In genomic region chr1:85628791-85629531, GRCh38 we compare ENCODE assay signal across 1 cellular context.
TF ChIP-seq lines count a peak whose summit lies in the region.

No MANE protein-coding gene starts in this region.

TF ChIP-seq in HEK293, 187 proteins besides CTCF, POLR2A, EP300 and RAD21 (continued from another document):
- TF ChIP-seq ZNF837 (tag by site-specific recombination; IDR thresholded peaks at IDR 0.05): no peak
- TF ChIP-seq ATF2 (tag by site-specific recombination; IDR thresholded peaks at IDR 0.05; ENCODE audit: low read depth): no peak
- no peak for TF ChIP-seq ZNF394 (tag by site-specific recombination; IDR thresholded peaks at IDR 0.05; ENCODE audit: borderline replicate concordance)
- TF ChIP-seq ZNF341 (tag by site-specific recombination; IDR thresholded peaks at IDR 0.05; ENCODE audit: low read depth): 0 out of 2 replicates have a peak, but pooled peaks have one; percentile 35
- TF ChIP-seq ZNF133 (tag by site-specific recombination; IDR thresholded peaks at IDR 0.05): no peak
